8 cellular contexts compared by ENCODE assay signal in genomic region chr14:50230601-50231474, GRCh38. TPM values are rescaled to one million over a fixed set of nuclear protein-coding genes. Genes with fewer than 3 reads are reported as not detected.
DNase-seq lines count a peak whose midpoint lies in the region; ATAC-seq and TF ChIP-seq lines count a peak whose summit lies in the region.

No MANE protein-coding gene starts in this region.

- peaks cover 4% of the 10 kb centered on the region for H3K36me3 Mint-ChIP-seq in activated T-cell treated with anti-CD3 and anti-CD28 coated beads, Interleukin-2, amount 50 U/mL, for 4 hours (ENCODE audit: insufficient read depth)

- H3K4me3 ChIP-seq in esophagus muscularis mucosa (peak overlapping the region; percentile 70 to 83 (median 76)), muscle layer of duodenum (ENCODE audit: low read depth in 1 of 2, low read length in 2 of 2) (peak overlapping the region; percentile 79 to 87)

- ATAC-seq in GM18873 (IDR thresholded peaks at IDR 0.05; ENCODE audit: low FRiP score, unreplicated experiment) (peak; percentile 32), HG03135 (IDR thresholded peaks at IDR 0.05; ENCODE audit: unreplicated experiment) (peak; percentile 36)
- peak; percentile 25 to 32 for ATAC-seq in activated T-cell treated with anti-CD3 and anti-CD28 coated beads, Interleukin-2, amount 50 U/mL, for 4 hours

- no peak for TF ChIP-seq EP300 in esophagus muscularis mucosa (IDR thresholded peaks at IDR 0.05)

- WGBS in esophagus muscularis mucosa = under 1% methylated on average over 21 of the region's 66 CpGs

- no peaks in the 10 kb centered on the region for H3K27me3 Mint-ChIP-seq in activated T-cell treated with anti-CD3 and anti-CD28 coated beads, Interleukin-2, amount 50 U/mL, for 4 hours (ENCODE audit: low read depth)

- peaks cover 3% of the 10 kb centered on the region for H3K9me3 Mint-ChIP-seq in activated T-cell treated with anti-CD3 and anti-CD28 coated beads, Interleukin-2, amount 50 U/mL, for 4 hours

- H3K27ac ChIP-seq in esophagus muscularis mucosa (replicated peaks in 1 of 4) (peak overlapping the region; percentile 94 to 98 (median 96)), muscle layer of duodenum (ENCODE audit: low read length) (peak overlapping the region; percentile 97), substantia nigra (ENCODE audit: low read depth, low read length, poor library complexity, severe bottlenecking) (peak overlapping the region; percentile 94)

- H3K36me3 ChIP-seq in esophagus muscularis mucosa = no peaks in the 10 kb centered on the region
- H3K36me3 ChIP-seq in muscle layer of duodenum (ENCODE audit: control insufficient read depth in 1 of 2, insufficient read depth in 2 of 2, low read length in 2 of 2) = no peaks in the 10 kb centered on the region

- DNase-seq in AG20443 (ENCODE audit: low spot score) (peak; percentile 60), NOMO-1 treated with dmso at 0.1 percent for 144 hours (lab: John Stamatoyannopoulos, UW; ENCODE audit: unreplicated experiment) (peak; percentile 61), esophagus muscularis mucosa (ENCODE audit: extremely low spot score) (no peak), substantia nigra (lab: John Stamatoyannopoulos, UW) (peak in 43 of 49 donors; percentile 4 to 76 (median 38))
- DNase-seq in activated T-cell treated with anti-CD3 and anti-CD28 coated beads, Interleukin-2, amount 50 U/mL, for 4 hours = peak; percentile 8

- intact Hi-C loops in esophagus muscularis mucosa (cut with DNase I) = no loop called here

- TF ChIP-seq CTCF in esophagus muscularis mucosa (IDR thresholded peaks at IDR 0.05) = no peak

- H3K4me1 Mint-ChIP-seq in activated T-cell treated with anti-CD3 and anti-CD28 coated beads, Interleukin-2, amount 50 U/mL, for 4 hours (ENCODE audit: low read depth) = peaks cover 50% of the 10 kb centered on the region

- peak overlapping the region; percentile 80 for H3K4me3 Mint-ChIP-seq in activated T-cell treated with anti-CD3 and anti-CD28 coated beads, Interleukin-2, amount 50 U/mL, for 4 hours

- H3K27me3 ChIP-seq in esophagus muscularis mucosa = no peaks in the 10 kb centered on the region
- H3K27me3 ChIP-seq in muscle layer of duodenum (ENCODE audit: low read depth, low read length) = no peaks in the 10 kb centered on the region

- no peaks in the 10 kb centered on the region for H3K9me3 ChIP-seq in esophagus muscularis mucosa
- H3K9me3 ChIP-seq in muscle layer of duodenum (ENCODE audit: control insufficient read depth in 1 of 2, low read length in 2 of 2) = no peaks in the 10 kb centered on the region

- H3K4me1 ChIP-seq in esophagus muscularis mucosa (peaks cover 32 to 63% (median 62%) of the 10 kb centered on the region in 4 donors), muscle layer of duodenum (ENCODE audit: control insufficient read depth in 1 of 2, insufficient read depth in 2 of 2, low read length in 2 of 2) (peaks cover 0 to 32% of the 10 kb centered on the region in 2 donors)

- no peak for TF ChIP-seq POLR2A in esophagus muscularis mucosa (IDR thresholded peaks at IDR 0.05; ENCODE audit: low read depth)

RNA-seq across cellular contexts. Expression of gene SOS2, which starts 0.5 kb away (rescaled TPM):
- total RNA-seq in activated T-cell treated with anti-CD3 and anti-CD28 coated beads, Interleukin-2, amount 50 U/mL, for 4 hours = 10 to 100 TPM in 1 of 3 donors, 1 to 10 TPM in 2; 6.6 to 11.2 (median 8.3) TPM
- total RNA-seq in esophagus muscularis mucosa = 10 to 100 TPM; 40.1 to 59.8 (median 46.7) TPM
